ENCODE assay signal across 8 cellular contexts in the genomic region with DNA sequence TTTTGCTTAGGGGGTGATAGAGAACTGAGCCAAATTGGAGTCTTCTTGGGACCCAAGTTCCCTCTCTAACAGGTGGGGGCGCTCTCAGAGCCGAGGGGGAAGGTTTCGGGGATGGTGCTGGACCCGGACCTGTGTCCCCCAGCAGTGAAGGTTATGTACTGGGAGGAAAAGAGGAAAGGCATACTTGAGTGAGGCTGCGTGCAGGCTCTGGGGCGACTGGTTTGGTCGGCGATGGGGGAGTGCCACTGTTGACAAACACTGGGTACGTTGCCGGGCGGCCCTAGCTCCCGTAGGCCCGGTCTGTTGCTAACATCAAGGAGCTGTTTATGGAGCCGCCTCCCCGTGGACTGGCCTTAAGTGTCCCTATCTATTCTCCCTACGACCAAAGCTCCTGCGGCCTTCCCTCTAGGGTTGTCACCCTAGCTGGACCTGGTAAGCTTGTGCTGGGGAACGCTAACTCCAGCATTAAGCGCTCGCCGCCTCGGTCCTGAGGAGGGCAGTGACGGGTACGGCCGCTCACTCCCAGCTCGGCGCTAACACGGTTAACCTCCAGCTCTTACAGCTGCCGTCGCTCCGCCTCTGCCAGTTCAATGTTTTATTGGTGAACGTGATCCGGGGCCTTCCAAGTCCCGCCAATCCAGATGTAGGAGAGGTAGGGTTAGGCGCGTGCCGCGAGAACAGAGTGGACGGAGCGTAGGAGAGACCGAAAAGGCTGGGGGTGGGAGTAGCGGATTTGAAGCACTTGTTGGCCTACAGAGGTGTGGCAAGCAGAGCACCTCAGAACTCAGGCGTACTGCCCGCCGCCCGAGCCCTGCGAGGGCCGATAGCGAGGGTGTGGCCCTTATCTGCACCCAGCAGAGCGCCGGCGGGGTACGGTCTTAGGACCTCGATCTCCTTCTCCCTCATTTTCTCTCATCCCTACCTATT. TPM values are rescaled to one million over a fixed set of nuclear protein-coding genes. Genes with fewer than 3 reads are reported as not detected.
DNase-seq lines count a peak whose midpoint lies in the region; ATAC-seq and TF ChIP-seq lines count a peak whose summit lies in the region.

TSS of gene PPOX (plus strand) at position 685 of the 927 bp plus-strand sequence. CDS start 422 bp downstream, outside the sequence.

- peaks cover 37% of the 10 kb centered on the region for H3K4me1 ChIP-seq in CD4-positive, alpha-beta memory T cell (ENCODE audit: insufficient read depth, low read length)
- H3K4me1 ChIP-seq in right lobe of liver: peaks cover 0 to 7% (median 3%) of the 10 kb centered on the region in 4 donors

- WGBS in right lobe of liver (ENCODE audit: insufficient coverage, low coverage, low lambda C conversion rate, missing lambda C conversion rate): 0% methylated on average over 19 of the region's 54 CpGs

- peak within 1 kb of the TSS; percentile 83 for H3K27ac ChIP-seq in CD4-positive, alpha-beta memory T cell (ENCODE audit: low read depth, low read length)
- H3K27ac ChIP-seq in dorsolateral prefrontal cortex (peak within 1 kb of the TSS; percentile 44 to 97 (median 90)), right lobe of liver (peak within 1 kb of the TSS; percentile 59 to 67 (median 61))

- CTCF ChIA-PET in CD4-positive, alpha-beta memory T cell (lab: Charles Lee; ENCODE audit: partially characterized antibody): interaction anchor here (0.6 to 8.2 kb wide), 29 partner anchors 9 to 216 kb away, joined by 3 to 115 read pairs (median 6); partner anchors contain the start of genes APOA2, B4GALT3, CFAP126 and DEDD

- peak within 1 kb of the TSS; percentile 89 to 96 (median 94) for H3K4me3 Mint-ChIP-seq in CD4-positive, alpha-beta memory T cell

- DNase-seq in CD4-positive, alpha-beta memory T cell: peak; percentile 95 to 98 (median 96)
- DNase-seq in NCI-H82 (lab: John Stamatoyannopoulos, UW) (peak; percentile 100), dorsolateral prefrontal cortex (peak; percentile 92 to 99 (median 98)), right lobe of liver (peak; percentile 95 to 98 (median 97))
- DNase-seq in activated CD4-positive, alpha-beta T cell treated with anti-CD3 and anti-CD28 coated beads, Interleukin-2, amount 50 U/mL, for 48 hours: peak; percentile 91 to 95
- DNase-seq in stimulated activated CD4-positive, alpha-beta T cell treated with anti-CD3 and anti-CD28 coated beads, Interleukin-4, amount 100 ng/mL, for 4 hours: peak; percentile 80 to 89

- H3K4me3 ChIP-seq in CD4-positive, alpha-beta memory T cell (ENCODE audit: low read length in 2 of 2): peak within 1 kb of the TSS; percentile 73 to 77
- H3K4me3 ChIP-seq in dorsolateral prefrontal cortex (peak within 1 kb of the TSS; percentile 65 to 98 (median 91)), right lobe of liver (peak within 1 kb of the TSS; percentile 67 to 77 (median 71))

- TF ChIP-seq CTCF in dorsolateral prefrontal cortex (IDR thresholded peaks at IDR 0.05 in 54 of 56, conservative IDR thresholded peaks at IDR 0.05 in 2 of 56; ENCODE audit: low read depth in 1 of 56, partially characterized antibody in 56 of 56) (peak in 54 of 56 donors; percentile 7 to 72 (median 52)), right lobe of liver (IDR thresholded peaks at IDR 0.05) (peak; percentile 11 to 46 (median 30))

- peaks cover 34% of the 10 kb centered on the region for H3K36me3 ChIP-seq in CD4-positive, alpha-beta memory T cell (ENCODE audit: insufficient read depth, low read length)
- peaks cover 0 to 23% (median under 1%) of the 10 kb centered on the region in 4 donors for H3K36me3 ChIP-seq in right lobe of liver

- H3K27me3 Mint-ChIP-seq in CD4-positive, alpha-beta memory T cell: no peaks in the 10 kb centered on the region

- no peaks in the 10 kb centered on the region for H3K9me3 ChIP-seq in CD4-positive, alpha-beta memory T cell (ENCODE audit: control insufficient read depth in 1 of 2, low read length in 2 of 2)
- no peaks in the 10 kb centered on the region for H3K9me3 ChIP-seq in right lobe of liver

- peaks cover 0 to 2% (median 0%) of the 10 kb centered on the region in 8 donors for H3K9me3 Mint-ChIP-seq in CD4-positive, alpha-beta memory T cell

- TF ChIP-seq POLR2A in right lobe of liver (IDR thresholded peaks at IDR 0.05): peak; percentile 48

- ATAC-seq in GM19438 (IDR thresholded peaks at IDR 0.05; ENCODE audit: low read depth, unreplicated experiment): peak; percentile 93
- peak; percentile 62 for ATAC-seq in HG03575 (IDR thresholded peaks at IDR 0.05; ENCODE audit: extremely low read depth, insufficient number of reproducible peaks, low FRiP score, unreplicated experiment)
- peak; percentile 94 to 96 (median 94) for ATAC-seq in right lobe of liver

- H3K36me3 Mint-ChIP-seq in CD4-positive, alpha-beta memory T cell: peaks cover 20 to 45% of the 10 kb centered on the region in 2 donors

- POLR2A ChIA-PET in CD4-positive, alpha-beta memory T cell (lab: Charles Lee; ENCODE audit: partially characterized antibody): interaction anchor here (0.8 to 7.3 kb wide), 32 partner anchors 9 to 224 kb away, joined by 3 to 132 read pairs (median 5); partner anchors contain the start of genes ARHGAP30, B4GALT3, DEDD and KLHDC9

- no peaks in the 10 kb centered on the region for H3K27me3 ChIP-seq in CD4-positive, alpha-beta memory T cell (ENCODE audit: insufficient read depth, low read length)
- H3K27me3 ChIP-seq in dorsolateral prefrontal cortex (no peaks in the 10 kb centered on the region), right lobe of liver (no peaks in the 10 kb centered on the region)

- peak within 1 kb of the TSS; percentile 96 to 100 (median 100) for H3K27ac Mint-ChIP-seq in CD4-positive, alpha-beta memory T cell

- intact Hi-C loops in CD4-positive, alpha-beta memory T cell (cut with micrococcal nuclease): loop anchor here (1.0 to 5.0 kb wide), 6 partner anchors 11 to 119 kb away; partner anchors contain the start of genes B4GALT3, DEDD, NDUFS2 and USF1
- intact Hi-C loops in dorsolateral prefrontal cortex (cut with DNase I) (no loop called here), right lobe of liver (cut with DNase I) (no loop called here)

- peaks cover 25 to 75% (median 45%) of the 10 kb centered on the region in 4 donors for H3K4me1 Mint-ChIP-seq in CD4-positive, alpha-beta memory T cell

RNA-seq across cellular contexts. Expression of gene PPOX, which starts in this region (rescaled TPM):
- total RNA-seq in CD4-positive, alpha-beta memory T cell: 10 to 100 TPM; 59.4 to 69.8 TPM
- 10 to 100 TPM; 16.3 to 25.7 TPM for polyA plus RNA-seq in CD4-positive, alpha-beta memory T cell
- total RNA-seq in dorsolateral prefrontal cortex: 10 to 100 TPM; 18.7 to 52.5 (median 36.8) TPM
- 10 to 100 TPM in 1 of 6 experiments, 1 to 10 TPM in 5; 7.6 to 14.3 (median 9.5) TPM for total RNA-seq in right lobe of liver

Comparison
In these comparisons a context has a peak if more than half of its experiments do, and no peak if none do; other contexts are left out.
1. Peak in every context shown above with its lines: DNase-seq, ATAC-seq, H3K4me3 ChIP-seq and H3K27ac ChIP-seq.